Comparison of ENCODE assay signal across 1 cellular context in the genomic region with DNA sequence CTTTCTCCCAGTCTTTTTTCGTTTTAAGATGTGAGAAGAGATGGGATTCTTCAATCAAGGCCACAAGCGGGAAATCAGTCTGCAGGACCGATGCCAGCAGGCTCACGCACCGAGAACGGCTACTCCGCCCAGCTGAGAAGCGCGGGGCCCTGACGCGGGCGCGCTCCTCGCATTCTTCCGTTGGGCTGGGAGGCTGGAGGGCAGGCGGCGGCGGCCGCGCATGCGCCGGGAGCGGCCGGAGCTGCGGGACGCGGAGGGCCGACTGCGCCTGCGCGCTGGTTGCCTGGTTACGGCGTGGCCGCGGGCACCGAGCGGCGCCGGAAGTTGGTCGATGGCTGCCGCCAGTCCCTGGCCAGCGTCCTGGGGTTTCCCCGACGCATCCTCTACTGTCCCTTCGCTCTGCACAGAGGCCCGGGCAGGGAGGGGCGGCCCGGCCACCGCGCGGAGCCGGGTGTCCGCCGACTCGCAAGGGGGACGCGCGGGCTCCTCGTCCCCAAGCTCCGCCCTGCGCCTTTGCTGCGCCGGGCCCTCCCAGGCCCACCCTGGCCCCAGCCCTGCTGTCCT.
TF ChIP-seq lines count a peak whose summit lies in the region.

No MANE protein-coding gene starts in this region.

TF ChIP-seq in HepG2, 621 proteins besides CTCF, POLR2A, EP300 and RAD21 (continued from another document and continues in another):
- no peak for TF ChIP-seq ZNF501 (CRISPR knock-in tag; IDR thresholded peaks at IDR 0.05)
- no peak for TF ChIP-seq ZNF329 (CRISPR knock-in tag; IDR thresholded peaks at IDR 0.05; ENCODE audit: low read depth)
- no peak for TF ChIP-seq MEF2D (CRISPR knock-in tag; IDR thresholded peaks at IDR 0.05)
- TF ChIP-seq DNMT1 (CRISPR knock-in tag; IDR thresholded peaks at IDR 0.05), result no peak
- TF ChIP-seq ZNF326 (CRISPR knock-in tag; IDR thresholded peaks at IDR 0.05; ENCODE audit: borderline replicate concordance), result no peak
- TF ChIP-seq, protein P1, sequence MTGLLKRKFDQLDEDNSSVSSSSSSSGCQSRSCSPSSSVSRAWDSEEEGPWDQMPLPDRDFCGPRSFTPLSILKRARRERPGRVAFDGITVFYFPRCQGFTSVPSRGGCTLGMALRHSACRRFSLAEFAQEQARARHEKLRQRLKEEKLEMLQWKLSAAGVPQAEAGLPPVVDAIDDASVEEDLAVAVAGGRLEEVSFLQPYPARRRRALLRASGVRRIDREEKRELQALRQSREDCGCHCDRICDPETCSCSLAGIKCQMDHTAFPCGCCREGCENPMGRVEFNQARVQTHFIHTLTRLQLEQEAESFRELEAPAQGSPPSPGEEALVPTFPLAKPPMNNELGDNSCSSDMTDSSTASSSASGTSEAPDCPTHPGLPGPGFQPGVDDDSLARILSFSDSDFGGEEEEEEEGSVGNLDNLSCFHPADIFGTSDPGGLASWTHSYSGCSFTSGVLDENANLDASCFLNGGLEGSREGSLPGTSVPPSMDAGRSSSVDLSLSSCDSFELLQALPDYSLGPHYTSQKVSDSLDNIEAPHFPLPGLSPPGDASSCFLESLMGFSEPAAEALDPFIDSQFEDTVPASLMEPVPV (CRISPR knock-in tag; IDR thresholded peaks at IDR 0.05), result 0 out of 2 replicates have a peak, but pooled peaks have one; percentile 39
- TF ChIP-seq ZFP41 (CRISPR knock-in tag; IDR thresholded peaks at IDR 0.05; ENCODE audit: borderline replicate concordance), result no peak
- TF ChIP-seq ZNF644 (CRISPR knock-in tag; IDR thresholded peaks at IDR 0.05; ENCODE audit: low read depth), result no peak
- no peak for TF ChIP-seq NONO (IDR thresholded peaks at IDR 0.05)
- TF ChIP-seq NONO (CRISPR knock-in tag; conservative IDR thresholded peaks at IDR 0.05), result peak; percentile 3; the same call in 1 of the 2 replicates
- no peak for TF ChIP-seq DPF2 (CRISPR knock-in tag; IDR thresholded peaks at IDR 0.05; ENCODE audit: borderline replicate concordance, low read depth)
- no peak for TF ChIP-seq NFKBIZ (CRISPR knock-in tag; IDR thresholded peaks at IDR 0.05)
- TF ChIP-seq, protein P2, sequence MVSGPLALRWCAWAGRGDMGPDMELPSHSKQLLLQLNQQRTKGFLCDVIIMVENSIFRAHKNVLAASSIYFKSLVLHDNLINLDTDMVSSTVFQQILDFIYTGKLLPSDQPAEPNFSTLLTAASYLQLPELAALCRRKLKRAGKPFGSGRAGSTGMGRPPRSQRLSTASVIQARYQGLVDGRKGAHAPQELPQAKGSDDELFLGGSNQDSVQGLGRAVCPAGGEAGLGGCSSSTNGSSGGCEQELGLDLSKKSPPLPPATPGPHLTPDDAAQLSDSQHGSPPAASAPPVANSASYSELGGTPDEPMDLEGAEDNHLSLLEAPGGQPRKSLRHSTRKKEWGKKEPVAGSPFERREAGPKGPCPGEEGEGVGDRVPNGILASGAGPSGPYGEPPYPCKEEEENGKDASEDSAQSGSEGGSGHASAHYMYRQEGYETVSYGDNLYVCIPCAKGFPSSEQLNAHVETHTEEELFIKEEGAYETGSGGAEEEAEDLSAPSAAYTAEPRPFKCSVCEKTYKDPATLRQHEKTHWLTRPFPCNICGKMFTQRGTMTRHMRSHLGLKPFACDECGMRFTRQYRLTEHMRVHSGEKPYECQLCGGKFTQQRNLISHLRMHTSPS (CRISPR knock-in tag; IDR thresholded peaks at IDR 0.05; ENCODE audit: low read depth), result peak; percentile 32; the same call in 1 of the 2 replicates
- no peak for TF ChIP-seq NFIC (IDR thresholded peaks at IDR 0.05; ENCODE audit: low read length)
- no peak for TF ChIP-seq ATF1 (CRISPR knock-in tag; IDR thresholded peaks at IDR 0.05)
- TF ChIP-seq ZNF138 (CRISPR knock-in tag; IDR thresholded peaks at IDR 0.05; ENCODE audit: low read depth), result no peak
- TF ChIP-seq ZNF232 (CRISPR knock-in tag; IDR thresholded peaks at IDR 0.05; ENCODE audit: borderline replicate concordance), result no peak
- 0 out of 2 replicates have a peak, but pooled peaks have one; percentile 46 for TF ChIP-seq ZNF564 (CRISPR knock-in tag; IDR thresholded peaks at IDR 0.05)
- no peak for TF ChIP-seq ZEB1 (IDR thresholded peaks at IDR 0.05; ENCODE audit: insufficient replicate concordance, low read depth)
- 0 out of 2 replicates have a peak, but pooled peaks have one; percentile 33 for TF ChIP-seq HDAC2 (CRISPR knock-in tag; IDR thresholded peaks at IDR 0.05)
- no peak for TF ChIP-seq EED (CRISPR knock-in tag; IDR thresholded peaks at IDR 0.05)
- no peak for TF ChIP-seq ZNF790 (CRISPR knock-in tag; IDR thresholded peaks at IDR 0.05; ENCODE audit: borderline replicate concordance)
- TF ChIP-seq MLLT10 (CRISPR knock-in tag; IDR thresholded peaks at IDR 0.05), result no peak
- TF ChIP-seq, protein P3, sequence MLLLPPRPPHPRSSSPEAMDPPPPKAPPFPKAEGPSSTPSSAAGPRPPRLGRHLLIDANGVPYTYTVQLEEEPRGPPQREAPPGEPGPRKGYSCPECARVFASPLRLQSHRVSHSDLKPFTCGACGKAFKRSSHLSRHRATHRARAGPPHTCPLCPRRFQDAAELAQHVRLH (CRISPR knock-in tag; IDR thresholded peaks at IDR 0.05; ENCODE audit: borderline replicate concordance, low read depth), result no peak
- TF ChIP-seq ZNF672 (CRISPR knock-in tag; IDR thresholded peaks at IDR 0.05), result no peak
- TF ChIP-seq, protein P4, sequence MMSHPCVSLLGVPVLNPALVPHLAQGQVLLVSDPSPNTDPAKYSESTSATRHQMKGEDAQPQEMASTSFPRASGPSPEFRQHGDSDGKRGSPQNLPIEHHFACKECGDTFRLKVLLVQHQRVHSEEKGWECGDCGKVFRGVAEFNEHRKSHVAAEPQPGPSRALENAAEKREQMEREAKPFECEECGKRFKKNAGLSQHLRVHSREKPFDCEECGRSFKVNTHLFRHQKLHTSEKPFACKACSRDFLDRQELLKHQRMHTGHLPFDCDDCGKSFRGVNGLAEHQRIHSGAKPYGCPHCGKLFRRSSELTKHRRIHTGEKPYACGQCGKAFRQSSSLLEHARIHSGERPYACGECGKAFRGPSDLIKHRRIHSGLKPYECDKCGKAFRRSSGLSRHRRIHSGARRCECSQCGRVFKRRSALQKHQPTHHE (CRISPR knock-in tag; IDR thresholded peaks at IDR 0.05; ENCODE audit: borderline replicate concordance), result no peak
- 0 out of 2 replicates have a peak, but pooled peaks have one; percentile 7 for TF ChIP-seq ZNF768 (CRISPR knock-in tag; IDR thresholded peaks at IDR 0.05)
- TF ChIP-seq ZNF850 (CRISPR knock-in tag; conservative IDR thresholded peaks at IDR 0.05), result no peak
- TF ChIP-seq ZNF430 (CRISPR knock-in tag; IDR thresholded peaks at IDR 0.05), result no peak; the same call in 1 of the 2 replicates
- no peak; the same call in 1 of the 2 replicates for TF ChIP-seq TOE1 (CRISPR knock-in tag; IDR thresholded peaks at IDR 0.05)
- TF ChIP-seq, protein P5, sequence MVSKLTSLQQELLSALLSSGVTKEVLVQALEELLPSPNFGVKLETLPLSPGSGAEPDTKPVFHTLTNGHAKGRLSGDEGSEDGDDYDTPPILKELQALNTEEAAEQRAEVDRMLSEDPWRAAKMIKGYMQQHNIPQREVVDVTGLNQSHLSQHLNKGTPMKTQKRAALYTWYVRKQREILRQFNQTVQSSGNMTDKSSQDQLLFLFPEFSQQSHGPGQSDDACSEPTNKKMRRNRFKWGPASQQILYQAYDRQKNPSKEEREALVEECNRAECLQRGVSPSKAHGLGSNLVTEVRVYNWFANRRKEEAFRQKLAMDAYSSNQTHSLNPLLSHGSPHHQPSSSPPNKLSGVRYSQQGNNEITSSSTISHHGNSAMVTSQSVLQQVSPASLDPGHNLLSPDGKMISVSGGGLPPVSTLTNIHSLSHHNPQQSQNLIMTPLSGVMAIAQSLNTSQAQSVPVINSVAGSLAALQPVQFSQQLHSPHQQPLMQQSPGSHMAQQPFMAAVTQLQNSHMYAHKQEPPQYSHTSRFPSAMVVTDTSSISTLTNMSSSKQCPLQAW (CRISPR knock-in tag; IDR thresholded peaks at IDR 0.05), result 0 out of 2 replicates have a peak, but pooled peaks have one; percentile 63
- TF ChIP-seq CCDC6 (CRISPR knock-in tag; IDR thresholded peaks at IDR 0.05), result peak; percentile 70; the same call in 1 of the 2 replicates
- TF ChIP-seq, protein P6, sequence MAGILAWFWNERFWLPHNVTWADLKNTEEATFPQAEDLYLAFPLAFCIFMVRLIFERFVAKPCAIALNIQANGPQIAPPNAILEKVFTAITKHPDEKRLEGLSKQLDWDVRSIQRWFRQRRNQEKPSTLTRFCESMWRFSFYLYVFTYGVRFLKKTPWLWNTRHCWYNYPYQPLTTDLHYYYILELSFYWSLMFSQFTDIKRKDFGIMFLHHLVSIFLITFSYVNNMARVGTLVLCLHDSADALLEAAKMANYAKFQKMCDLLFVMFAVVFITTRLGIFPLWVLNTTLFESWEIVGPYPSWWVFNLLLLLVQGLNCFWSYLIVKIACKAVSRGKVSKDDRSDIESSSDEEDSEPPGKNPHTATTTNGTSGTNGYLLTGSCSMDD (CRISPR knock-in tag; IDR thresholded peaks at IDR 0.05), result no peak
- no peak for TF ChIP-seq MAF1 (CRISPR knock-in tag; IDR thresholded peaks at IDR 0.05; ENCODE audit: borderline replicate concordance)
- TF ChIP-seq, protein P7, sequence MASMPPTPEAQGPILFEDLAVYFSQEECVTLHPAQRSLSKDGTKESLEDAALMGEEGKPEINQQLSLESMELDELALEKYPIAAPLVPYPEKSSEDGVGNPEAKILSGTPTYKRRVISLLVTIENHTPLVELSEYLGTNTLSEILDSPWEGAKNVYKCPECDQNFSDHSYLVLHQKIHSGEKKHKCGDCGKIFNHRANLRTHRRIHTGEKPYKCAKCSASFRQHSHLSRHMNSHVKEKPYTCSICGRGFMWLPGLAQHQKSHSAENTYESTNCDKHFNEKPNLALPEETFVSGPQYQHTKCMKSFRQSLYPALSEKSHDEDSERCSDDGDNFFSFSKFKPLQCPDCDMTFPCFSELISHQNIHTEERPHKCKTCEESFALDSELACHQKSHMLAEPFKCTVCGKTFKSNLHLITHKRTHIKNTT (CRISPR knock-in tag; IDR thresholded peaks at IDR 0.05), result no peak
- no peak for TF ChIP-seq ZMYM2 (CRISPR knock-in tag; IDR thresholded peaks at IDR 0.05)
- TF ChIP-seq, protein P8, sequence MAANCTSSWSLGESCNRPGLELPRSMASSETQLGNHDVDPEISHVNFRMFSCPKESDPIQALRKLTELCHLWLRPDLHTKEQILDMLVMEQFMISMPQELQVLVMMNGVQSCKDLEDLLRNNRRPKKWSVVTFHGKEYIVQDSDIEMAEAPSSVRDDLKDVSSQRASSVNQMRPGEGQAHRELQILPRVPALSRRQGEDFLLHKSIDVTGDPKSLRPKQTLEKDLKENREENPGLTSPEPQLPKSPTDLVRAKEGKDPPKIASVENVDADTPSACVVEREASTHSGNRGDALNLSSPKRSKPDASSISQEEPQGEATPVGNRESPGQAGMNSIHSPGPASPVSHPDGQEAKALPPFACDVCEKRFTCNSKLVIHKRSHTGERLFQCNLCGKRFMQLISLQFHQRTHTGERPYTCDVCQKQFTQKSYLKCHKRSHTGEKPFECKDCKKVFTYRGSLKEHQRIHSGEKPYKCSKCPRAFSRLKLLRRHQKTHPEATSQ (CRISPR knock-in tag; IDR thresholded peaks at IDR 0.05; ENCODE audit: borderline replicate concordance), result no peak
- no peak for TF ChIP-seq MBD4 (IDR thresholded peaks at IDR 0.05; ENCODE audit: borderline replicate concordance, low read length)
- TF ChIP-seq ZNF720 (CRISPR knock-in tag; IDR thresholded peaks at IDR 0.05), result no peak
- TF ChIP-seq ZNF563 (CRISPR knock-in tag; IDR thresholded peaks at IDR 0.05), result no peak
- no peak for TF ChIP-seq BRD4 (CRISPR knock-in tag; IDR thresholded peaks at IDR 0.05)
- peak; percentile 89 for TF ChIP-seq ZFX (CRISPR knock-in tag; IDR thresholded peaks at IDR 0.05; ENCODE audit: low read depth)
- TF ChIP-seq, protein P9, sequence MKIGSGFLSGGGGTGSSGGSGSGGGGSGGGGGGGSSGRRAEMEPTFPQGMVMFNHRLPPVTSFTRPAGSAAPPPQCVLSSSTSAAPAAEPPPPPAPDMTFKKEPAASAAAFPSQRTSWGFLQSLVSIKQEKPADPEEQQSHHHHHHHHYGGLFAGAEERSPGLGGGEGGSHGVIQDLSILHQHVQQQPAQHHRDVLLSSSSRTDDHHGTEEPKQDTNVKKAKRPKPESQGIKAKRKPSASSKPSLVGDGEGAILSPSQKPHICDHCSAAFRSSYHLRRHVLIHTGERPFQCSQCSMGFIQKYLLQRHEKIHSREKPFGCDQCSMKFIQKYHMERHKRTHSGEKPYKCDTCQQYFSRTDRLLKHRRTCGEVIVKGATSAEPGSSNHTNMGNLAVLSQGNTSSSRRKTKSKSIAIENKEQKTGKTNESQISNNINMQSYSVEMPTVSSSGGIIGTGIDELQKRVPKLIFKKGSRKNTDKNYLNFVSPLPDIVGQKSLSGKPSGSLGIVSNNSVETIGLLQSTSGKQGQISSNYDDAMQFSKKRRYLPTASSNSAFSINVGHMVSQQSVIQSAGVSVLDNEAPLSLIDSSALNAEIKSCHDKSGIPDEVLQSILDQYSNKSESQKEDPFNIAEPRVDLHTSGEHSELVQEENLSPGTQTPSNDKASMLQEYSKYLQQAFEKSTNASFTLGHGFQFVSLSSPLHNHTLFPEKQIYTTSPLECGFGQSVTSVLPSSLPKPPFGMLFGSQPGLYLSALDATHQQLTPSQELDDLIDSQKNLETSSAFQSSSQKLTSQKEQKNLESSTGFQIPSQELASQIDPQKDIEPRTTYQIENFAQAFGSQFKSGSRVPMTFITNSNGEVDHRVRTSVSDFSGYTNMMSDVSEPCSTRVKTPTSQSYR (CRISPR knock-in tag; IDR thresholded peaks at IDR 0.05; ENCODE audit: borderline replicate concordance), result no peak
- TF ChIP-seq ATM (IDR thresholded peaks at IDR 0.05; ENCODE audit: borderline replicate concordance), result no peak
- no peak for TF ChIP-seq TCF12 (IDR thresholded peaks at IDR 0.05)
- TF ChIP-seq TCF12 (CRISPR knock-in tag; IDR thresholded peaks at IDR 0.05), result no peak; the same call in 1 of the 2 replicates
- TF ChIP-seq MIXL1 (CRISPR knock-in tag; IDR thresholded peaks at IDR 0.05), result no peak
- peak; percentile 64 for TF ChIP-seq POLR2G (IDR thresholded peaks at IDR 0.05; ENCODE audit: low read depth, low read length)
- no peak for TF ChIP-seq ZMYM4 (CRISPR knock-in tag; IDR thresholded peaks at IDR 0.05)
